Comparison of ENCODE assay signal across 12 cellular contexts in the genomic region with DNA sequence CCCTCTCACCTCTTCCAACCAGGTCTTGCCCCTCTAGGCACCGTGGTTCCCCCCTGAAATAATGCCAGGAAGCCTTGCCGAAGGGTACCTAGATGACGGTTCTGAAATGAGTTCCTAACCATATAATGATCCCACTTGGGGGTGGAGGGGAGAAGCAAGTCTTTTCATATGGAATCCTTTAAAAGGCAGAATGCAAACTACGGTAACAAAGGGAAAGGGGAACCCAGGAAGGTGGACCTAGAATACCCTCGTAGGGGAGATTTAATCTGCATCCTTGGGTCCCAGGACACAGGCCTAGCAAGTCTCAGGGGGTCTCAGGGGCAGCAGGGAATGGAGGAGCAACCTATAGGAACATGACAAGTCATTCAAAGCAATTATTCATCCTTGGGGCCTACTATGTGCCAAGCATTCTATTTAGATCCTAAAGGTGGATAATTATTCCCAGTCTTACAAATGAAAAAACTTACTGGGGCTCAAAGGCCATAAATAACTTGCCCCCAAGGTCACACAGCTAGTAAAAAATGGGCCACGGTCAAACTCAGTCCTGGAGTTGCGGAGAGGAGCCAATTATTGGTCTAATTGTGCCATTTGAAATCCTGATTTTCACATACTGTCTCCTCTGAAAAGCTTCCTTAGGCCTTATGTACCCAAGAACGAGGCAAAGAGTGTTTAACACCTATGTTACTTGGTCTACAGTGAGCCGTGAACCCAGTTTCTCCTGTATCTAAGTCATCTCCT. TPM values are rescaled to one million over a fixed set of nuclear protein-coding genes. Genes with fewer than 3 reads are reported as not detected.
DNase-seq lines count a peak whose midpoint lies in the region; ATAC-seq and TF ChIP-seq lines count a peak whose summit lies in the region.
"Had no signal": no experiment of that assay in that cellular context is flagged by ENCODE, and none has a peak within 500 bp of the region (broad histone marks: within the 10 kb centered on the region; RNA-seq: fewer than 3 reads in every experiment).

No MANE protein-coding gene starts in this region.

- BruUV-seq in A673 (replicated peaks; lab: Mats Ljungman, UMichigan) = no TSS peak

- DNase-seq in A673 (ENCODE audit: low spot score) = no peak
- DNase-seq in body of pancreas = no peak
- no peak for DNase-seq in naive thymus-derived CD4-positive, alpha-beta T cell
- DNase-seq: NCI-H1930; psoas muscle; stimulated activated CD4-positive, alpha-beta T cell treated with anti-CD3 and anti-CD28 coated beads, Interleukin-1b, Interleukin-23, amount 100 ng/mL, for 48 hours had no signal

- H3K27me3 ChIP-seq in A673 (replicated peaks; ENCODE audit: insufficient read depth, low read depth, low read length, poor library complexity) (no peaks in the 10 kb centered on the region), body of pancreas (no peaks in the 10 kb centered on the region)
- no peaks in the 10 kb centered on the region for H3K27me3 ChIP-seq in naive thymus-derived CD4-positive, alpha-beta T cell (ENCODE audit: control insufficient read depth in 2 of 2, insufficient read depth in 2 of 2, low read length in 2 of 2)
- H3K27me3 ChIP-seq: SJSA1 had no signal

- CTCF ChIA-PET in A673 (lab: Charles Lee) (no interaction called here), HEK293 (lab: Yijun Ruan, JAX) (no interaction called here)
- CTCF ChIA-PET in naive thymus-derived CD4-positive, alpha-beta T cell (lab: Charles Lee) = interaction anchor here (0.6 kb wide), 1 partner anchor 61 kb away, joined by 4 read pairs; no protein-coding TSS in a partner anchor

- WGBS in body of pancreas, 2 donors = 22 to 32% methylated on average over 7 to 9 of the region's 9 CpGs

- H3K4me1 ChIP-seq in A673 (ENCODE audit: insufficient read depth, low read length, poor library complexity, severe bottlenecking) (peaks cover 59% of the 10 kb centered on the region), HEK293 (ENCODE audit: control insufficient read depth, insufficient read depth, low read length) (peaks cover 44% of the 10 kb centered on the region), body of pancreas (peaks cover 88% of the 10 kb centered on the region)
- peaks cover 16 to 50% of the 10 kb centered on the region in 2 donors for H3K4me1 ChIP-seq in naive thymus-derived CD4-positive, alpha-beta T cell (ENCODE audit: control insufficient read depth in 2 of 2, insufficient read depth in 2 of 2, low read length in 2 of 2)

- ATAC-seq in body of pancreas = no peak
- no peak for ATAC-seq in naive thymus-derived CD4-positive, alpha-beta T cell
- ATAC-seq in esophagus mucosa = no peak
- no peak for ATAC-seq in GM18519 (IDR thresholded peaks at IDR 0.05; ENCODE audit: low FRiP score, unreplicated experiment)
- ATAC-seq in HG02840 (IDR thresholded peaks at IDR 0.05; ENCODE audit: low FRiP score, unreplicated experiment) = no peak
- no peak for ATAC-seq in HG02763 (IDR thresholded peaks at IDR 0.05; ENCODE audit: unreplicated experiment)
- ATAC-seq: psoas muscle had no signal

- intact Hi-C loops in A673 (cut with micrococcal nuclease; ENCODE audit: unreplicated experiment) (no loop called here), body of pancreas (cut with DNase I) (no loop called here)
- intact Hi-C loops in naive thymus-derived CD4-positive, alpha-beta T cell (cut with micrococcal nuclease) = no loop called here

- H3K27ac ChIP-seq in A673 (ENCODE audit: low read depth, low read length, poor library complexity, severe bottlenecking) = peak overlapping the region; percentile 35
- H3K27ac ChIP-seq in HEK293 (ENCODE audit: extremely low read depth, low read depth, low read length) = no peak overlapping the region
- H3K27ac ChIP-seq in body of pancreas = peak overlapping the region in 3 of 4 donors; percentile 65 to 83 (median 77)
- H3K27ac ChIP-seq in naive thymus-derived CD4-positive, alpha-beta T cell (ENCODE audit: low read depth, low read length) = no peak overlapping the region

- H3K9me3 ChIP-seq in A673 (ENCODE audit: low read depth, low read length, poor library complexity, severe bottlenecking) (no peaks in the 10 kb centered on the region), HEK293 (ENCODE audit: control insufficient read depth, insufficient read depth, low read depth, low read length) (no peaks in the 10 kb centered on the region), body of pancreas (no peaks in the 10 kb centered on the region)
- H3K9me3 ChIP-seq in naive thymus-derived CD4-positive, alpha-beta T cell (ENCODE audit: control insufficient read depth in 2 of 3, low read length in 3 of 3) = no peaks in the 10 kb centered on the region
- H3K9me3 ChIP-seq: psoas muscle, SJSA1 had no signal

- TF ChIP-seq CTCF in A673 (conservative IDR thresholded peaks at IDR 0.05; ENCODE audit: low read depth, low read length) = no peak
- no peak for TF ChIP-seq CTCF in HEK293 (tag by site-specific recombination; IDR thresholded peaks at IDR 0.05)
- TF ChIP-seq CTCF in body of pancreas (IDR thresholded peaks at IDR 0.05) = no peak

- no peaks in the 10 kb centered on the region for H3K36me3 ChIP-seq in A673 (ENCODE audit: insufficient read depth, low read length, poor library complexity, severe bottlenecking)
- peaks cover 0 to 11% of the 10 kb centered on the region in 2 experiments; a peak in 1 of 3 replicates for H3K36me3 ChIP-seq in HEK293 (ENCODE audit: control insufficient read depth in 2 of 2, insufficient read depth in 1 of 2, low read length in 2 of 2)
- H3K36me3 ChIP-seq in body of pancreas (replicated peaks in 1 of 2; ENCODE audit: insufficient read depth in 1 of 2, low read depth in 2 of 2) = no peaks in the 10 kb centered on the region
- no peaks in the 10 kb centered on the region for H3K36me3 ChIP-seq in naive thymus-derived CD4-positive, alpha-beta T cell (ENCODE audit: control insufficient read depth in 2 of 3, insufficient read depth in 3 of 3, low read length in 3 of 3)
- H3K36me3 ChIP-seq: SJSA1 had no signal

- H3K4me3 ChIP-seq in A673 (ENCODE audit: low read depth, low read length, poor library complexity, severe bottlenecking) (no peak overlapping the region), HEK293 (ENCODE audit: low read depth, low read length) (no peak overlapping the region), body of pancreas (no peak overlapping the region)
- no peak overlapping the region for H3K4me3 ChIP-seq in naive thymus-derived CD4-positive, alpha-beta T cell (ENCODE audit: low read length)
- H3K4me3 ChIP-seq: SJSA1 had no signal

- H3K9me3 Mint-ChIP-seq in naive thymus-derived CD4-positive, alpha-beta T cell = peaks cover 0 to 2% (median 0%) of the 10 kb centered on the region in 11 donors

- POLR2A ChIA-PET in A673 (lab: Charles Lee; ENCODE audit: low non-redundant PET) (no interaction called here), HEK293 (lab: Yijun Ruan, JAX) (no interaction called here)
- POLR2A ChIA-PET in naive thymus-derived CD4-positive, alpha-beta T cell (lab: Charles Lee) = interaction anchor here (0.7 to 1.4 kb wide), 3 partner anchors 29 to 201 kb away, joined by 3 read pairs; no protein-coding TSS in a partner anchor

- no peaks in the 10 kb centered on the region for H3K27me3 Mint-ChIP-seq in naive thymus-derived CD4-positive, alpha-beta T cell

- H3K4me3 Mint-ChIP-seq in naive thymus-derived CD4-positive, alpha-beta T cell = peak overlapping the region in 9 of 10 donors; percentile 46 to 83 (median 61)

- TF ChIP-seq POLR2A in body of pancreas (IDR thresholded peaks at IDR 0.05) = no peak

- H3K4me1 Mint-ChIP-seq in naive thymus-derived CD4-positive, alpha-beta T cell = peaks cover 23 to 83% (median 71%) of the 10 kb centered on the region in 7 donors

- H3K36me3 Mint-ChIP-seq in naive thymus-derived CD4-positive, alpha-beta T cell = peaks cover 0 to 2% (median 0%) of the 10 kb centered on the region in 5 donors

- peak overlapping the region in 6 of 9 donors; percentile 26 to 80 (median 65) for H3K27ac Mint-ChIP-seq in naive thymus-derived CD4-positive, alpha-beta T cell

TF ChIP-seq in HEK293, 187 proteins besides CTCF, POLR2A, EP300 and RAD21:
- TF ChIP-seq ZNF664 (tag by site-specific recombination; IDR thresholded peaks at IDR 0.05) (no peak), ZNF311 (tag by site-specific recombination; IDR thresholded peaks at IDR 0.05; ENCODE audit: borderline replicate concordance) (no peak), ZBTB20 (tag by site-specific recombination; IDR thresholded peaks at IDR 0.05) (0 out of 2 replicates have a peak, but pooled peaks have one; percentile 17), ZNF423 (tag by site-specific recombination; IDR thresholded peaks at IDR 0.05) (no peak), ZNF660 (tag by site-specific recombination; IDR thresholded peaks at IDR 0.05) (no peak)

RNA-seq across cellular contexts. Expression of gene BCOR, which starts 8.8 kb away (rescaled TPM):
- 58.8 and 59.0 TPM in 2 replicates for total RNA-seq in A673 (2021)
- total RNA-seq in body of pancreas = 10 to 100 TPM; 13.2 to 23.6 TPM
- 10 to 100 TPM; 23.3 to 55.2 (median 43.3) TPM for total RNA-seq in naive thymus-derived CD4-positive, alpha-beta T cell
- polyA plus RNA-seq in naive thymus-derived CD4-positive, alpha-beta T cell = 1 to 10 TPM; 3.8 to 9.1 TPM
- 16.2 TPM for total RNA-seq in esophagus mucosa

Comparison
In these comparisons a context has a peak if more than half of its experiments do, and no peak if none do; other contexts are left out.
1. H3K27ac ChIP-seq: peak in A673 (single experiment) and body of pancreas (3 of 4); none in HEK293 (single experiment) and naive thymus-derived CD4-positive, alpha-beta T cell (single experiment).